ENCODE assay signal across 8 cellular contexts in the genomic region with DNA sequence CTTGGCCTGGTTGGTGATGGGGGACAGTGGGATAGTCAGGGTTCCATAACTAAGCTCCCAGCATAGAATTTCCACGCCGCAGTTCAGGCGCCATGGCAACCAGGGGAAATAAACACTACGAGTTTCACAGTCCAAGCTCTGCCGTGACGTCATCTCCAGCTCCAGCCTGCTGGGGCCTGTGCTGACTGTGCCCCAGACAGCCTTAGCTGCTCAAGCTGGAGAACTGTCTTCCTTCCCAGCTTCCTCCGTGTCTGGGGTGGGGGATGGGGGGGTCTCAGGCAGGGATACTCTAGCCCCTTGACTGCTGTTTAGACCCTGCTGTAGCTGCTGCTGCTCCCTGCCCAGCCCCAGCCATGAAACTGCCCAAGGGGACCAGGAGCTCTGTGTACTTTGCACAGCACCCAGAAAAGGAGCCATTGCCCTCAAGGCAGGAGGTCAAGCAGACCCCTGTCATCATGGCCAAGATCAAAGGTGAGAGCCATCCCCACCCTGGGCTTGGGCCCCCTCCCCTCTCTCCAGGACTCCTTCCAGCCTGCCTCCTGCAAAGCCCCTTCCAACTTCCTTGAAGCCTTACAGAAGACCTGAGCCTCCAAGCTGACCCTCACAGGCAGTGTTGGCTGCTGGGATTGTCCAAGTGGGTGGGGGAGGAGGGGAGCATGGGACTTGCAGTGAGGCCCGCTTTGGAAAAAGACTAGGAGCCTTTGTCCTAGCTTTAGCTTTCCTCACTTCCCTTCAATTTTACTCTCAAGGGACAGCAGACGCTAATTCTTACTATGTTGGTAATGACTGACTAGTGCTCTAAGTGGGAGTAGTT. TPM values are rescaled to one million over a fixed set of nuclear protein-coding genes. Genes with fewer than 3 reads are reported as not detected.
DNase-seq lines count a peak whose midpoint lies in the region.

No MANE protein-coding gene starts in this region.

- H3K4me1 ChIP-seq in thymus (ENCODE audit: control insufficient read depth, insufficient read depth, low read length): no peaks in the 10 kb centered on the region

- peak overlapping the region; percentile 62 for H3K27ac ChIP-seq in thymus (ENCODE audit: low read depth)

- peak in 2 of 3 donors; percentile 34 to 48 for DNase-seq in stimulated activated CD4-positive, alpha-beta T cell treated with anti-CD3 and anti-CD28 coated beads, Interleukin-12 subunit alpha, Interleukin-12 subunit beta, amount 100 ng/mL, for 48 hours (ENCODE audit: low read depth in 2 of 3, low spot score in 1 of 3)
- no peak for DNase-seq in stimulated activated CD4-positive, alpha-beta T cell treated with anti-CD3 and anti-CD28 coated beads, Interleukin-12 subunit alpha, Interleukin-12 subunit beta, amount 100 ng/mL, for 4 hours
- peak; percentile 71 for DNase-seq in NCI-H1436 (lab: John Stamatoyannopoulos, UW)
- peak; percentile 55 for DNase-seq in activated CD4-positive, alpha-beta T cell treated with anti-CD3 and anti-CD28 coated beads, Interleukin-2, amount 50 U/mL, for 1 hour
- DNase-seq in fibroblast of gingiva (ENCODE audit: low read depth): peak; percentile 93
- DNase-seq in myocyte (ENCODE audit: low read depth): peak; percentile 86
- DNase-seq in putamen (ENCODE audit: low spot score): no peak

- no peak overlapping the region for H3K4me3 ChIP-seq in thymus (ENCODE audit: low read length)

- H3K27me3 ChIP-seq in thymus (ENCODE audit: control insufficient read depth, insufficient read depth): no peaks in the 10 kb centered on the region

- WGBS in thymus: 49% methylated on average over 9 of the region's 9 CpGs

- no peaks in the 10 kb centered on the region for H3K9me3 ChIP-seq in thymus (ENCODE audit: control insufficient read depth)

- no peaks in the 10 kb centered on the region for H3K36me3 ChIP-seq in thymus (ENCODE audit: control insufficient read depth, insufficient read depth)

RNA-seq across cellular contexts. Expression of gene CSPG4, which starts 11.4 kb away (rescaled TPM):
- 6.2 and 19.6 TPM in 2 replicates for total RNA-seq in myocyte
- polyA plus RNA-seq in myocyte (2012): 21.0 TPM
- 4.9 TPM for polyA plus RNA-seq in thymus

Comparison
In these comparisons a context has a peak if more than half of its experiments do, and no peak if none do; other contexts are left out.
1. DNase-seq: peak in stimulated activated CD4-positive, alpha-beta T cell treated with anti-CD3 and anti-CD28 coated beads, Interleukin-12 subunit alpha, Interleukin-12 subunit beta, amount 100 ng/mL, for 48 hours (2 of 3), NCI-H1436 (single experiment), activated CD4-positive, alpha-beta T cell treated with anti-CD3 and anti-CD28 coated beads, Interleukin-2, amount 50 U/mL, for 1 hour (single experiment), fibroblast of gingiva (single experiment) and myocyte (single experiment); none in stimulated activated CD4-positive, alpha-beta T cell treated with anti-CD3 and anti-CD28 coated beads, Interleukin-12 subunit alpha, Interleukin-12 subunit beta, amount 100 ng/mL, for 4 hours (single experiment) and putamen (single experiment).